Comparison of ENCODE assay signal across 12 cellular contexts in the genomic region with DNA sequence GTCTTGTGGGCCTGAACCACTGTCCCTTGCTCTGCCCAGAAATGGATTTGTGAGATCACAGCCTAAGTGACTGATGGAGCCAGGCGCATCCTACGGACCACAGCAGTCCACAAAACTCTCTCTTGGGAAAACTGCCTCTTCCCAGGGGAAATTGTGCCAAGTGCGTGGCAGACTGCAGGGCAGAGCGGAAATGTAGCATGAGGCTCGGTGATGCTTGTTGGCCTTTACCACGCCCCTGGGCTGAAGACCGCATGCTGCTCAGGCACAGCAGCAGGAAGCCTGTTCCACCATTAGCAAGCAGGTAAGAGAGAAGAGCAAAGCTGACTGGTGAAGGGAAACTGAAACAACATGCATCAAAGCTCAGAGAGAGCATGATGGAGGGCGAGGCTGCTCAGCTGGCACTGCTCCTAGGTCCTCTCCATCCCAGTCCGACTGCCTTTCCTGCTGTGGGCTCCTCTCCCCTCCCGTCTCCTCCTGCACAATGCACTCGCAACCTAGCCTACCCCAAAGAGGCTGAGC. TPM values are rescaled to one million over a fixed set of nuclear protein-coding genes. Genes with fewer than 3 reads are reported as not detected.
A peak's percentile ranks its signal among the peaks of the same experiment; 100 is the strongest.
DNase-seq lines count a peak whose midpoint lies in the region; ATAC-seq and TF ChIP-seq lines count a peak whose summit lies in the region.
"Had no signal": no experiment of that assay in that cellular context is flagged by ENCODE, and none has a peak within 500 bp of the region (broad histone marks: within the 10 kb centered on the region; RNA-seq: fewer than 3 reads in every experiment).

No MANE protein-coding gene starts in this region.

- no peak overlapping the region for H2AFZ ChIP-seq in GM23248

- CTCF ChIA-PET in CD8-positive, alpha-beta T cell (lab: Charles Lee), result interaction anchor here (0.9 to 3.3 kb wide), 13 partner anchors 9 to 120 kb away, joined by 3 to 26 read pairs (median 4); no protein-coding TSS in a partner anchor

- 89% methylated on average over 11 of the region's 11 CpGs for WGBS in prostate gland
- 77 to 79% methylated on average over 11 of the region's 11 CpGs for WGBS in GM23248 (ENCODE audit: low coverage in 1 of 2, low lambda C conversion rate in 2 of 2, missing lambda C conversion rate in 2 of 2), 2 experiments

- H3K4me2 ChIP-seq in GM23248 (ENCODE audit: unreplicated experiment), result no peak overlapping the region

- peaks cover 60% of the 10 kb centered on the region for H3K4me1 ChIP-seq in CD8-positive, alpha-beta T cell (ENCODE audit: insufficient read depth, low read length)
- H3K4me1 ChIP-seq in prostate gland (replicated peaks), result no peaks in the 10 kb centered on the region
- peaks cover 13 to 17% of the 10 kb centered on the region in 2 donors for H3K4me1 ChIP-seq in gastrocnemius medialis
- H3K4me1 ChIP-seq in GM23248 (ENCODE audit: insufficient read depth), result no peaks in the 10 kb centered on the region

- no peak overlapping the region for H3K9ac ChIP-seq in GM23248

- H3K27me3 ChIP-seq in CD8-positive, alpha-beta T cell (ENCODE audit: insufficient read depth, low read length), result no peaks in the 10 kb centered on the region
- H3K27me3 ChIP-seq in prostate gland (replicated peaks; ENCODE audit: insufficient read depth) (no peaks in the 10 kb centered on the region), gastrocnemius medialis (no peaks in the 10 kb centered on the region), GM23248 (replicated peaks; ENCODE audit: insufficient read depth) (no peaks in the 10 kb centered on the region)

- no peaks in the 10 kb centered on the region for H3F3A ChIP-seq in GM23248 (ENCODE audit: insufficient read depth)

- DNase-seq in CD8-positive, alpha-beta T cell, result peak; percentile 21 to 82 (median 54)
- peak in 3 of 4 experiments; percentile 15 to 63 (median 56) for DNase-seq in activated CD4-positive, CD25-positive, alpha-beta regulatory T cell (lab: John Stamatoyannopoulos, UW)
- peak; percentile 31 to 66 for DNase-seq in activated naive CD4-positive, alpha-beta T cell treated with anti-CD3 and anti-CD28 coated beads, Interleukin-2, amount 50 U/mL, for 72 hours (ENCODE audit: low spot score in 2 of 2)
- peak; percentile 23 to 33 for DNase-seq in stimulated activated CD4-positive, alpha-beta T cell treated with anti-CD3 and anti-CD28 coated beads, Interleukin-1b, Interleukin-23, amount 100 ng/mL, for 4 hours (ENCODE audit: low read depth in 2 of 2)
- DNase-seq in prostate gland (ENCODE audit: low spot score), result no peak
- DNase-seq in gastrocnemius medialis, result no peak
- DNase-seq in GM23248, result no peak
- DNase-seq: C1 segment of cervical spinal cord, NCI-H2029 treated with DMSO at 0.1 percent for 48 hours had no signal

- H3K9me2 ChIP-seq in GM23248 (ENCODE audit: insufficient read depth), result no peaks in the 10 kb centered on the region

- in situ Hi-C loops in gastrocnemius medialis (cut with MboI; ENCODE audit: low sequenced_read_pairs in 4 of 4) (loop anchor here in 2 of 4 donors (10.0 to 25.0 kb wide), 2 partner anchors 49 to 223 kb away; no protein-coding TSS in a partner anchor), GM23248 (cut with MboI) (no loop called here)

- H3K4me3 ChIP-seq in CD8-positive, alpha-beta T cell (ENCODE audit: low read depth, low read length), result peak overlapping the region; percentile 10
- H3K4me3 ChIP-seq in prostate gland (no peak overlapping the region), gastrocnemius medialis (no peak overlapping the region), GM23248 (no peak overlapping the region)

- POLR2A ChIA-PET in CD8-positive, alpha-beta T cell (lab: Charles Lee), result interaction anchor here (0.6 to 3.1 kb wide), 19 partner anchors 8 to 239 kb away, joined by 3 to 30 read pairs (median 6); partner anchors contain the start of genes KLHL22, MED15 and ZNF74

- no peaks in the 10 kb centered on the region for H3K27me3 Mint-ChIP-seq in CD8-positive, alpha-beta T cell (ENCODE audit: low read depth)

- H4K20me1 ChIP-seq in GM23248 (ENCODE audit: insufficient read depth), result no peaks in the 10 kb centered on the region

- no peak for TF ChIP-seq POLR2A in prostate gland (IDR thresholded peaks at IDR 0.05)
- TF ChIP-seq POLR2A in gastrocnemius medialis (IDR thresholded peaks at IDR 0.05), result no peak

- H3K27ac ChIP-seq in CD8-positive, alpha-beta T cell (ENCODE audit: low read depth, low read length), result peak overlapping the region; percentile 84
- H3K27ac ChIP-seq in prostate gland, result no peak overlapping the region
- no peak overlapping the region for H3K27ac ChIP-seq in gastrocnemius medialis
- no peak overlapping the region for H3K27ac ChIP-seq in GM23248
- H3K27ac ChIP-seq: epithelial cell of prostate had no signal

- H3K4me3 Mint-ChIP-seq in CD8-positive, alpha-beta T cell, result peak overlapping the region; percentile 74
- H3K4me3 Mint-ChIP-seq: mesothelial cell of epicardium had no signal

- no peaks in the 10 kb centered on the region for H3K9me3 Mint-ChIP-seq in CD8-positive, alpha-beta T cell
- no peaks in the 10 kb centered on the region for H3K9me3 Mint-ChIP-seq in activated naive CD4-positive, alpha-beta T cell treated with anti-CD3 and anti-CD28 coated beads, Interleukin-2, amount 50 U/mL, for 72 hours
- H3K9me3 Mint-ChIP-seq: mesothelial cell of epicardium had no signal

- H3K79me2 ChIP-seq in GM23248 (ENCODE audit: insufficient read depth), result no peaks in the 10 kb centered on the region

- no peak for TF ChIP-seq CTCF in CD8-positive, alpha-beta T cell (IDR thresholded peaks at IDR 0.05)
- TF ChIP-seq CTCF in prostate gland (IDR thresholded peaks at IDR 0.05) (no peak), gastrocnemius medialis (IDR thresholded peaks at IDR 0.05 in 4 of 5, conservative IDR thresholded peaks at IDR 0.05 in 1 of 5) (no peak)

- intact Hi-C loops in CD8-positive, alpha-beta T cell (cut with DNase I, micrococcal nuclease), result loop anchor here (1.0 to 5.0 kb wide), 4 partner anchors 31 to 142 kb away; partner anchors contain the start of genes DGCR6L (in 1 of the 2), KLHL22 (in 1 of the 2) and MED15 (in 1 of the 2)
- intact Hi-C loops in prostate gland (cut with DNase I), result no loop called here
- intact Hi-C loops in gastrocnemius medialis (cut with DNase I; ENCODE audit: low total_unique reads), result no loop called here

- H3K4me1 Mint-ChIP-seq in CD8-positive, alpha-beta T cell (ENCODE audit: low read depth), result peaks cover 62% of the 10 kb centered on the region

- peaks cover 21% of the 10 kb centered on the region for H3K36me3 Mint-ChIP-seq in CD8-positive, alpha-beta T cell
- H3K36me3 Mint-ChIP-seq in activated naive CD4-positive, alpha-beta T cell treated with anti-CD3 and anti-CD28 coated beads, Interleukin-2, amount 50 U/mL, for 72 hours, result peaks cover 13 to 24% of the 10 kb centered on the region in 2 donors

- H3K27ac Mint-ChIP-seq in CD8-positive, alpha-beta T cell, result peak overlapping the region; percentile 98
- H3K27ac Mint-ChIP-seq in activated naive CD4-positive, alpha-beta T cell treated with anti-CD3 and anti-CD28 coated beads, Interleukin-2, amount 50 U/mL, for 72 hours, result peak overlapping the region; percentile 94 to 95
- H3K27ac Mint-ChIP-seq: mesothelial cell of epicardium had no signal

- peak; percentile 88 for ATAC-seq in CD8-positive, alpha-beta T cell
- peak; percentile 91 to 94 for ATAC-seq in activated naive CD4-positive, alpha-beta T cell treated with anti-CD3 and anti-CD28 coated beads, Interleukin-2, amount 50 U/mL, for 72 hours
- ATAC-seq in gastrocnemius medialis (no peak), GM21723 (IDR thresholded peaks at IDR 0.05; ENCODE audit: unreplicated experiment) (no peak)

- H3K9me3 ChIP-seq in CD8-positive, alpha-beta T cell (ENCODE audit: low read length), result no peaks in the 10 kb centered on the region
- H3K9me3 ChIP-seq in prostate gland (no peaks in the 10 kb centered on the region), gastrocnemius medialis (no peaks in the 10 kb centered on the region), GM23248 (ENCODE audit: low read depth) (no peaks in the 10 kb centered on the region)

- no peaks in the 10 kb centered on the region for H3K36me3 ChIP-seq in CD8-positive, alpha-beta T cell (ENCODE audit: insufficient read depth, low read length)
- no peaks in the 10 kb centered on the region for H3K36me3 ChIP-seq in prostate gland
- H3K36me3 ChIP-seq in gastrocnemius medialis, result peaks cover 0 to 12% of the 10 kb centered on the region in 2 donors
- H3K36me3 ChIP-seq in GM23248 (ENCODE audit: low read depth), result 0 out of 2 replicates have a peak, but pooled peaks cover 11% of the 10 kb centered on the region

RNA-seq across cellular contexts. Expression of gene SCARF2, which starts 26.5 kb away (rescaled TPM):
- total RNA-seq in CD8-positive, alpha-beta T cell, result 1 to 10 TPM; 2.6 to 2.7 TPM
- total RNA-seq in activated naive CD4-positive, alpha-beta T cell treated with anti-CD3 and anti-CD28 coated beads, Interleukin-2, amount 50 U/mL, for 72 hours, result under 1 TPM; 0.23 to 0.91 TPM
- 10 to 100 TPM; 12.8 to 28.6 TPM for total RNA-seq in prostate gland
- 1 to 10 TPM; 1.8 to 4.0 (median 2.3) TPM for total RNA-seq in gastrocnemius medialis
- 45.6 and 46.9 TPM in 2 replicates for total RNA-seq in GM23248 (2014; rRNA removed; shearing (Covaris generic))
- 7.9 and 10.2 TPM in 2 replicates for polyA plus RNA-seq in GM23248 (2016; fragmentation: Nextera tagmentation; extraction: Ambion mirVana)

RNA-seq across cellular contexts. Expression of gene KLHL22, which starts 31.4 kb away (rescaled TPM):
- 10 to 100 TPM; 24.6 to 27.3 TPM for total RNA-seq in CD8-positive, alpha-beta T cell
- total RNA-seq in activated naive CD4-positive, alpha-beta T cell treated with anti-CD3 and anti-CD28 coated beads, Interleukin-2, amount 50 U/mL, for 72 hours, result 10 to 100 TPM; 18.0 to 20.2 TPM
- 10 to 100 TPM; 45.1 to 51.3 TPM for total RNA-seq in prostate gland
- 10 to 100 TPM; 24.1 to 32.2 (median 28.4) TPM for total RNA-seq in gastrocnemius medialis
- 37.7 and 41.3 TPM in 2 replicates for total RNA-seq in GM23248 (2014; rRNA removed; shearing (Covaris generic))
- 19.0 and 20.0 TPM in 2 replicates for polyA plus RNA-seq in GM23248 (2016; fragmentation: Nextera tagmentation; extraction: Ambion mirVana)

RNA-seq across cellular contexts. Expression of gene MED15, which starts 43.3 kb away (rescaled TPM):
- total RNA-seq in CD8-positive, alpha-beta T cell, result 100 to 1,000 TPM; 316 TPM
- 100 to 1,000 TPM in 1 of 2 donors, 10 to 100 TPM in 1; 88.9 to 137 TPM for total RNA-seq in activated naive CD4-positive, alpha-beta T cell treated with anti-CD3 and anti-CD28 coated beads, Interleukin-2, amount 50 U/mL, for 72 hours
- total RNA-seq in prostate gland, result 10 to 100 TPM; 43.2 to 87.1 TPM
- total RNA-seq in gastrocnemius medialis, result 10 to 100 TPM; 37.5 to 69.4 (median 52.7) TPM
- 40.0 and 40.2 TPM in 2 replicates for total RNA-seq in GM23248 (2014; rRNA removed; shearing (Covaris generic))
- 69.4 and 69.7 TPM in 2 replicates for polyA plus RNA-seq in GM23248 (2016; fragmentation: Nextera tagmentation; extraction: Ambion mirVana)

Comparison
In these comparisons a context has a peak if more than half of its experiments do, and no peak if none do; other contexts are left out.
1. ATAC-seq: peak in CD8-positive, alpha-beta T cell (single experiment) and activated naive CD4-positive, alpha-beta T cell treated with anti-CD3 and anti-CD28 coated beads, Interleukin-2, amount 50 U/mL, for 72 hours (2 of 2); none in gastrocnemius medialis (0 of 2) and GM21723 (single experiment).
2. DNase-seq: peak in CD8-positive, alpha-beta T cell (7 of 7), activated CD4-positive, CD25-positive, alpha-beta regulatory T cell (3 of 4), activated naive CD4-positive, alpha-beta T cell treated with anti-CD3 and anti-CD28 coated beads, Interleukin-2, amount 50 U/mL, for 72 hours (2 of 2) and stimulated activated CD4-positive, alpha-beta T cell treated with anti-CD3 and anti-CD28 coated beads, Interleukin-1b, Interleukin-23, amount 100 ng/mL, for 4 hours (2 of 2); none in prostate gland (single experiment), gastrocnemius medialis (0 of 2) and GM23248 (single experiment).
3. intact Hi-C loops: an anchor here in CD8-positive, alpha-beta T cell (1.0 to 5.0 kb wide); none called in prostate gland and gastrocnemius medialis.